ENCODE assay signal across 1 cellular context in genomic region chr12:53049582-53050318, GRCh38.
A peak's percentile ranks its signal among the peaks of the same experiment; 100 is the strongest.
TF ChIP-seq lines count a peak whose summit lies in the region.

A gene with protein sequence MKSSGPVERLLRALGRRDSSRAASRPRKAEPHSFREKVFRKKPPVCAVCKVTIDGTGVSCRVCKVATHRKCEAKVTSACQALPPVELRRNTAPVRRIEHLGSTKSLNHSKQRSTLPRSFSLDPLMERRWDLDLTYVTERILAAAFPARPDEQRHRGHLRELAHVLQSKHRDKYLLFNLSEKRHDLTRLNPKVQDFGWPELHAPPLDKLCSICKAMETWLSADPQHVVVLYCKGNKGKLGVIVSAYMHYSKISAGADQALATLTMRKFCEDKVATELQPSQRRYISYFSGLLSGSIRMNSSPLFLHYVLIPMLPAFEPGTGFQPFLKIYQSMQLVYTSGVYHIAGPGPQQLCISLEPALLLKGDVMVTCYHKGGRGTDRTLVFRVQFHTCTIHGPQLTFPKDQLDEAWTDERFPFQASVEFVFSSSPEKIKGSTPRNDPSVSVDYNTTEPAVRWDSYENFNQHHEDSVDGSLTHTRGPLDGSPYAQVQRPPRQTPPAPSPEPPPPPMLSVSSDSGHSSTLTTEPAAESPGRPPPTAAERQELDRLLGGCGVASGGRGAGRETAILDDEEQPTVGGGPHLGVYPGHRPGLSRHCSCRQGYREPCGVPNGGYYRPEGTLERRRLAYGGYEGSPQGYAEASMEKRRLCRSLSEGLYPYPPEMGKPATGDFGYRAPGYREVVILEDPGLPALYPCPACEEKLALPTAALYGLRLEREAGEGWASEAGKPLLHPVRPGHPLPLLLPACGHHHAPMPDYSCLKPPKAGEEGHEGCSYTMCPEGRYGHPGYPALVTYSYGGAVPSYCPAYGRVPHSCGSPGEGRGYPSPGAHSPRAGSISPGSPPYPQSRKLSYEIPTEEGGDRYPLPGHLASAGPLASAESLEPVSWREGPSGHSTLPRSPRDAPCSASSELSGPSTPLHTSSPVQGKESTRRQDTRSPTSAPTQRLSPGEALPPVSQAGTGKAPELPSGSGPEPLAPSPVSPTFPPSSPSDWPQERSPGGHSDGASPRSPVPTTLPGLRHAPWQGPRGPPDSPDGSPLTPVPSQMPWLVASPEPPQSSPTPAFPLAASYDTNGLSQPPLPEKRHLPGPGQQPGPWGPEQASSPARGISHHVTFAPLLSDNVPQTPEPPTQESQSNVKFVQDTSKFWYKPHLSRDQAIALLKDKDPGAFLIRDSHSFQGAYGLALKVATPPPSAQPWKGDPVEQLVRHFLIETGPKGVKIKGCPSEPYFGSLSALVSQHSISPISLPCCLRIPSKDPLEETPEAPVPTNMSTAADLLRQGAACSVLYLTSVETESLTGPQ (N-terminal part only) (plus strand): TSS chr12:53050065. CDS start chr12:53050186, 121 bp downstream.

TF ChIP-seq in HepG2, 621 proteins besides CTCF, POLR2A, EP300 and RAD21 (continued from another document and continues in another):
- TF ChIP-seq THAP9 (CRISPR knock-in tag; IDR thresholded peaks at IDR 0.05; ENCODE audit: borderline replicate concordance), result no peak
- peak; percentile 6; the same call in 1 of the 2 replicates for TF ChIP-seq HNF4G (IDR thresholded peaks at IDR 0.05; ENCODE audit: borderline replicate concordance, low read depth, low read length)
- peak; percentile 68; the same call in 1 of the 2 replicates for TF ChIP-seq HNF4G (CRISPR knock-in tag; IDR thresholded peaks at IDR 0.05; ENCODE audit: borderline replicate concordance, low read depth)
- TF ChIP-seq, protein P1, sequence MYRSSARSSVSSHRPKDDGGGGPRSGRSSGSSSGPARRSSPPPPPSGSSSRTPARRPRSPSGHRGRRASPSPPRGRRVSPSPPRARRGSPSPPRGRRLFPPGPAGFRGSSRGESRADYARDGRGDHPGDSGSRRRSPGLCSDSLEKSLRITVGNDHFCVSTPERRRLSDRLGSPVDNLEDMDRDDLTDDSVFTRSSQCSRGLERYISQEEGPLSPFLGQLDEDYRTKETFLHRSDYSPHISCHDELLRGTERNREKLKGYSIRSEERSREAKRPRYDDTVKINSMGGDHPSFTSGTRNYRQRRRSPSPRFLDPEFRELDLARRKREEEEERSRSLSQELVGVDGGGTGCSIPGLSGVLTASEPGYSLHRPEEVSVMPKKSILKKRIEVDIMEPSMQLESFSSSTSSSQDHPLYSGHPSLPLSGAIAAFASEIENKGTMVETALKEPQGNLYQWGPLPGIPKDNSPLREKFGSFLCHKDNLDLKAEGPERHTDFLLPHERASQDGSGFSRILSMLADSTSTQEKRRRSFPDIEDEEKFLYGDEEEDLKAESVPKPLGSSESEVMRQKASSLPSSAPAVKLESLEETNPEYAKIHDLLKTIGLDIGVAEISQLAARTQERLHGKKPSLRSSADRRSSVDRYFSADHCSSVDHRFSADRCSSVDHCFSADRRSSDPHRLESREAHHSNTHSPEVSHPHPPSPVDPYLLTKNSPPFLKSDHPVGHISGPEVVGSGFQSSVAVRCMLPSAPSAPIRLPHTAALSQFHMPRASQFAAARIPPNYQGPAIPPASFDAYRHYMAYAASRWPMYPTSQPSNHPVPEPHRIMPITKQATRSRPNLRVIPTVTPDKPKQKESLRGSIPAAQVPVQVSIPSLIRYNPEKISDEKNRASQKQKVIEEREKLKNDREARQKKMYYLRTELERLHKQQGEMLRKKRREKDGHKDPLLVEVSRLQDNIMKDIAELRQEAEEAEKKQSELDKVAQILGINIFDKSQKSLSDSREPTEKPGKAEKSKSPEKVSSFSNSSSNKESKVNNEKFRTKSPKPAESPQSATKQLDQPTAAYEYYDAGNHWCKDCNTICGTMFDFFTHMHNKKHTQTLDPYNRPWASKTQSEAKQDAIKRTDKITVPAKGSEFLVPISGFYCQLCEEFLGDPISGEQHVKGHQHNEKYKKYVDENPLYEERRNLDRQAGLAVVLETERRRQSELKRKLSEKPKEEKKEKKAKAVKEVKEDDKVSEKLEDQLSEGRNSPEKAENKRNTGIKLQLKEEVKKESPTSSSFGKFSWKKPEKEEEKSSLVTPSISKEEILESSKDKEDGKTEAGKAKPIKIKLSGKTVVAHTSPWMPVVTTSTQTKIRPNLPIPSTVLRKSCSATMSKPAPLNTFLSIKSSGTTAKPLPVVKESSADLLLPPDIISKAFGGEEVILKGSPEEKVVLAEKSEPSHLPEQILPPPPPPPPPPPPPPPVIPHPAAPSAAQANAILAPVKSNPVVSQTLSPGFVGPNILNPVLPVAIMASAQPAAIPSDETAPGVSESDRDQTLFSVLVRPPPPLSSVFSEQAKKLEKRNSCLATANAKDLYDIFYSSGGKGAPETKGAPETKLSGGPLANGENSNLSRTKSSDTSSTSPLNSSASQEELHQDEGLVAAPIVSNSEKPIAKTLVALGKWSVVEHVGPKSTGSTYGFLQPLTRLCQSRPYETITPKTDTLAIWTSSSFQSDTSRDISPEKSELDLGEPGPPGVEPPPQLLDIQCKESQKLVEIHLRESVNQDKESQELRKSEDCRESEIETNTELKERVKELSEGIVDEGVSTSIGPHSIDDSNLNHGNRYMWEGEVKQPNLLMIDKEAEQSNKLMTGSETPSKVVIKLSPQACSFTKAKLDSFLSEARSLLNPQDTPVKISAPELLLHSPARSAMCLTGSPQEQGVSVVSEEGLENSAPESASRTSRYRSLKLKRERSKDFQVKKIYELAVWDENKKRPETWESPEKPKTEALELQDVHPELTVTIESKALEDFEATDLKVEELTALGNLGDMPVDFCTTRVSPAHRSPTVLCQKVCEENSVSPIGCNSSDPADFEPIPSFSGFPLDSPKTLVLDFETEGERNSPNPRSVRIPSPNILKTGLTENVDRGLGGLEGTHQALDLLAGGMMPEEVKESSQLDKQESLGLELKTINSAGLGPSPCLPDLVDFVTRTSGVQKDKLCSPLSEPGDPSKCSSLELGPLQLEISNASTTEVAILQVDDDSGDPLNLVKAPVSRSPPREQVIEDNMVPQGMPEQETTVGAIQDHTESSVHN (CRISPR knock-in tag; IDR thresholded peaks at IDR 0.05), result no peak
- no peak; the same call in 1 of the 2 replicates for TF ChIP-seq GATAD2A (CRISPR knock-in tag; IDR thresholded peaks at IDR 0.05)
- TF ChIP-seq, protein P2, sequence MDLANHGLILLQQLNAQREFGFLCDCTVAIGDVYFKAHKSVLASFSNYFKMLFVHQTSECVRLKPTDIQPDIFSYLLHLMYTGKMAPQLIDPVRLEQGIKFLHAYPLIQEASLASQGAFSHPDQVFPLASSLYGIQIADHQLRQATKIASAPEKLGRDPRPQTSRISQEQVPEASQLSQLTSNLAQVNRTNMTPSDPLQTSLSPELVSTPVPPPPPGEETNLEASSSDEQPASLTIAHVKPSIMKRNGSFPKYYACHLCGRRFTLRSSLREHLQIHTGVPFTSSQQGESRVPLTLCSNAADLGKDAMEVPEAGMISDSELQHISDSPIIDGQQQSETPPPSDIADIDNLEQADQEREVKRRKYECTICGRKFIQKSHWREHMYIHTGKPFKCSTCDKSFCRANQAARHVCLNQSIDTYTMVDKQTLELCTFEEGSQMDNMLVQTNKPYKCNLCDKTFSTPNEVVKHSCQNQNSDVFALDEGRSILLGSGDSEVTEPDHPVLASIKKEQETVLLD (CRISPR knock-in tag; IDR thresholded peaks at IDR 0.05; ENCODE audit: low read depth), result no peak
- peak; percentile 77 for TF ChIP-seq ZNF746 (CRISPR knock-in tag; IDR thresholded peaks at IDR 0.05)
- TF ChIP-seq ZNF3 (CRISPR knock-in tag; IDR thresholded peaks at IDR 0.05), result no peak
- no peak for TF ChIP-seq THYN1 (CRISPR knock-in tag; IDR thresholded peaks at IDR 0.05; ENCODE audit: borderline replicate concordance, low read depth)
- no peak for TF ChIP-seq TBX3 (IDR thresholded peaks at IDR 0.05; ENCODE audit: borderline replicate concordance)
- no peak; the same call in 1 of the 2 replicates for TF ChIP-seq KMT2A (CRISPR knock-in tag; IDR thresholded peaks at IDR 0.05)
- no peak for TF ChIP-seq ZNF383 (CRISPR knock-in tag; IDR thresholded peaks at IDR 0.05; ENCODE audit: borderline replicate concordance)
- TF ChIP-seq, protein P3, sequence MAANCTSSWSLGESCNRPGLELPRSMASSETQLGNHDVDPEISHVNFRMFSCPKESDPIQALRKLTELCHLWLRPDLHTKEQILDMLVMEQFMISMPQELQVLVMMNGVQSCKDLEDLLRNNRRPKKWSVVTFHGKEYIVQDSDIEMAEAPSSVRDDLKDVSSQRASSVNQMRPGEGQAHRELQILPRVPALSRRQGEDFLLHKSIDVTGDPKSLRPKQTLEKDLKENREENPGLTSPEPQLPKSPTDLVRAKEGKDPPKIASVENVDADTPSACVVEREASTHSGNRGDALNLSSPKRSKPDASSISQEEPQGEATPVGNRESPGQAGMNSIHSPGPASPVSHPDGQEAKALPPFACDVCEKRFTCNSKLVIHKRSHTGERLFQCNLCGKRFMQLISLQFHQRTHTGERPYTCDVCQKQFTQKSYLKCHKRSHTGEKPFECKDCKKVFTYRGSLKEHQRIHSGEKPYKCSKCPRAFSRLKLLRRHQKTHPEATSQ (CRISPR knock-in tag; IDR thresholded peaks at IDR 0.05; ENCODE audit: borderline replicate concordance), result no peak
- no peak for TF ChIP-seq NFAT5 (CRISPR knock-in tag; IDR thresholded peaks at IDR 0.05)
- no peak for TF ChIP-seq MTF1 (CRISPR knock-in tag; IDR thresholded peaks at IDR 0.05)
- no peak for TF ChIP-seq DNMT3B (CRISPR knock-in tag; conservative IDR thresholded peaks at IDR 0.05)
- TF ChIP-seq ZMYM2 (CRISPR knock-in tag; IDR thresholded peaks at IDR 0.05), result no peak
- TF ChIP-seq SSRP1 (CRISPR knock-in tag; IDR thresholded peaks at IDR 0.05), result 0 out of 2 replicates have a peak, but pooled peaks have one; percentile 47
- TF ChIP-seq CHCHD3 (CRISPR knock-in tag; IDR thresholded peaks at IDR 0.05), result no peak
- no peak for TF ChIP-seq MZF1 (CRISPR knock-in tag; IDR thresholded peaks at IDR 0.05; ENCODE audit: borderline replicate concordance)
- no peak; the same call in 1 of the 2 replicates for TF ChIP-seq ZBTB20 (CRISPR knock-in tag; IDR thresholded peaks at IDR 0.05; ENCODE audit: borderline replicate concordance, low read depth)
- no peak for TF ChIP-seq FOXJ3 (CRISPR knock-in tag; IDR thresholded peaks at IDR 0.05; ENCODE audit: borderline replicate concordance)
- TF ChIP-seq, protein P4, sequence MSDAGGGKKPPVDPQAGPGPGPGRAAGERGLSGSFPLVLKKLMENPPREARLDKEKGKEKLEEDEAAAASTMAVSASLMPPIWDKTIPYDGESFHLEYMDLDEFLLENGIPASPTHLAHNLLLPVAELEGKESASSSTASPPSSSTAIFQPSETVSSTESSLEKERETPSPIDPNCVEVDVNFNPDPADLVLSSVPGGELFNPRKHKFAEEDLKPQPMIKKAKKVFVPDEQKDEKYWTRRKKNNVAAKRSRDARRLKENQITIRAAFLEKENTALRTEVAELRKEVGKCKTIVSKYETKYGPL (CRISPR knock-in tag; IDR thresholded peaks at IDR 0.05), result no peak
- TF ChIP-seq PCBP2 (optimal IDR thresholded peaks at IDR 0.05; ENCODE audit: low read depth, low read length, poor library complexity, severe bottlenecking), result no peak
- no peak for TF ChIP-seq CAMTA2 (CRISPR knock-in tag; IDR thresholded peaks at IDR 0.05; ENCODE audit: borderline replicate concordance)
- no peak for TF ChIP-seq ZNF230 (CRISPR knock-in tag; IDR thresholded peaks at IDR 0.05)
- no peak for TF ChIP-seq ZNF891 (CRISPR knock-in tag; IDR thresholded peaks at IDR 0.05)
- TF ChIP-seq FOXC1 (CRISPR knock-in tag; IDR thresholded peaks at IDR 0.05; ENCODE audit: borderline replicate concordance), result no peak; the same call in 1 of the 2 replicates
- TF ChIP-seq HES4 (CRISPR knock-in tag; IDR thresholded peaks at IDR 0.05; ENCODE audit: borderline replicate concordance), result peak; percentile 75; the same call in 1 of the 2 replicates
- TF ChIP-seq ZNF773 (CRISPR knock-in tag; IDR thresholded peaks at IDR 0.05; ENCODE audit: borderline replicate concordance), result no peak
- peak; percentile 78 for TF ChIP-seq ZFY (CRISPR knock-in tag; IDR thresholded peaks at IDR 0.05)
- no peak for TF ChIP-seq ZNF33A (CRISPR knock-in tag; IDR thresholded peaks at IDR 0.05; ENCODE audit: borderline replicate concordance)
